Comparison of ENCODE assay signal across 8 cellular contexts in genomic region chr16:66925322-66925840, GRCh38. TPM values are rescaled to one million over a fixed set of nuclear protein-coding genes. Genes with fewer than 3 reads are reported as not detected.
A peak's percentile ranks its signal among the peaks of the same experiment; 100 is the strongest.
DNase-seq lines count a peak whose midpoint lies in the region; ATAC-seq and TF ChIP-seq lines count a peak whose summit lies in the region.

Gene RRAD (minus strand): TSS chr16:66925535. CDS start chr16:66925179, 356 bp downstream.

- no peaks in the 10 kb centered on the region for H3K9me3 ChIP-seq in stomach smooth muscle (ENCODE audit: control insufficient read depth in 2 of 2, low read length in 2 of 2)

- H3K9ac ChIP-seq in stomach smooth muscle (ENCODE audit: low read length in 2 of 2) = peak within 1 kb of the TSS; percentile 49 to 72

- H3K4me1 Mint-ChIP-seq in GM23338 = peaks cover 8% of the 10 kb centered on the region
- peaks cover 0 to 12% of the 10 kb centered on the region in 2 donors for H3K4me1 Mint-ChIP-seq in immature natural killer cell

- DNase-seq in GM23338 (ENCODE audit: low spot score) (peak; percentile 50), astrocyte of the spinal cord (ENCODE audit: low read depth, low spot score) (peak; percentile 29), immature natural killer cell (peak; percentile 18 to 48 (median 32)), COLO829 (ENCODE audit: low spot score) (no peak), DMS 273 treated with DMSO at 0.1 percent for 48 hours (lab: John Stamatoyannopoulos, UW) (no peak), Ammon's horn (ENCODE audit: low spot score) (no peak)

- H3K27me3 Mint-ChIP-seq in GM23338 (ENCODE audit: insufficient read depth, low read depth, poor library complexity) = peaks cover 46% of the 10 kb centered on the region
- peaks cover 1 to 16% (median 9%) of the 10 kb centered on the region in 3 donors for H3K27me3 Mint-ChIP-seq in immature natural killer cell (ENCODE audit: low read depth in 3 of 3)

- TF ChIP-seq CTCF in GM23338 (conservative IDR thresholded peaks at IDR 0.05; ENCODE audit: low read depth in 2 of 2) (no peak), astrocyte of the spinal cord (IDR thresholded peaks at IDR 0.05; ENCODE audit: low read depth, low read length) (no peak)

- in situ Hi-C loops in astrocyte of the spinal cord (cut with HindIII; ENCODE audit: low sequenced_read_pairs) = no loop called here

- no peaks in the 10 kb centered on the region; the same call in 1 of the 2 replicates for H4K20me1 ChIP-seq in GM23338 (replicated peaks; ENCODE audit: insufficient read depth)

- H3K4me3 Mint-ChIP-seq in GM23338 (peak within 1 kb of the TSS; percentile 70), immature natural killer cell (peak within 1 kb of the TSS; percentile 71 to 85 (median 79))

- H3K79me2 ChIP-seq in ACC112 (ENCODE audit: control insufficient read depth, insufficient read depth, low read length, unreplicated experiment) = no peaks in the 10 kb centered on the region
- H3K79me2 ChIP-seq in GM23338 (replicated peaks; ENCODE audit: insufficient read depth) = no peaks in the 10 kb centered on the region

- H2AFZ ChIP-seq in ACC112 (ENCODE audit: low read length, unreplicated experiment) (peak within 1 kb of the TSS; percentile 37), GM23338 (peak within 1 kb of the TSS; percentile 93; the same call in 1 of the 2 replicates)

- H3K9me3 Mint-ChIP-seq in GM23338 (no peaks in the 10 kb centered on the region; the same call in 2 of the 3 replicates), immature natural killer cell (no peaks in the 10 kb centered on the region)

- peaks cover 47% of the 10 kb centered on the region for H3K4me1 ChIP-seq in ACC112 (ENCODE audit: control insufficient read depth, insufficient read depth, low read length, unreplicated experiment)
- no peaks in the 10 kb centered on the region for H3K4me1 ChIP-seq in GM23338 (ENCODE audit: insufficient read depth)
- H3K4me1 ChIP-seq in stomach smooth muscle (ENCODE audit: control insufficient read depth, insufficient read depth, low read length) = peaks cover 73% of the 10 kb centered on the region

- H3K9me2 ChIP-seq in GM23338 (ENCODE audit: insufficient read depth) = no peaks in the 10 kb centered on the region

- H3K4me3 ChIP-seq in ACC112 (ENCODE audit: low read depth, low read length) = peak within 1 kb of the TSS; percentile 55
- peak within 1 kb of the TSS; percentile 65 for H3K4me3 ChIP-seq in GM23338
- peak within 1 kb of the TSS; percentile 30 for H3K4me3 ChIP-seq in astrocyte of the spinal cord (ENCODE audit: low read depth, low read length)
- peak within 1 kb of the TSS; percentile 61 to 81 for H3K4me3 ChIP-seq in stomach smooth muscle (ENCODE audit: low read length in 2 of 2)

- H3K27ac ChIP-seq in ACC112 (ENCODE audit: low read depth, low read length) = peak within 1 kb of the TSS; percentile 66; the same call in 1 of the 2 replicates
- H3K27ac ChIP-seq in GM23338 (ENCODE audit: low read depth) = no peak within 1 kb of the TSS
- peak within 1 kb of the TSS; percentile 82 for H3K27ac ChIP-seq in stomach smooth muscle (ENCODE audit: low read length)

- H3K36me3 ChIP-seq in ACC112 (ENCODE audit: insufficient read depth, low read length) = no peaks in the 10 kb centered on the region
- H3K36me3 ChIP-seq in GM23338 (ENCODE audit: insufficient read depth) = no peaks in the 10 kb centered on the region
- peaks cover 4 to 6% of the 10 kb centered on the region in 2 donors for H3K36me3 ChIP-seq in stomach smooth muscle (ENCODE audit: control insufficient read depth in 2 of 2, insufficient read depth in 2 of 2, low read length in 2 of 2)

- peak within 1 kb of the TSS; percentile 85 for H3K4me2 ChIP-seq in GM23338

- H3K36me3 Mint-ChIP-seq in GM23338 (ENCODE audit: low read depth) = no peaks in the 10 kb centered on the region
- no peaks in the 10 kb centered on the region for H3K36me3 Mint-ChIP-seq in immature natural killer cell

- H3K27me3 ChIP-seq in ACC112 (ENCODE audit: insufficient read depth, low read length) (peaks cover 19% of the 10 kb centered on the region), GM23338 (ENCODE audit: insufficient read depth) (peaks cover 48% of the 10 kb centered on the region), stomach smooth muscle (ENCODE audit: control insufficient read depth in 1 of 2, insufficient read depth in 2 of 2, low read length in 2 of 2) (no peaks in the 10 kb centered on the region)

- H3F3A ChIP-seq in GM23338 (replicated peaks; ENCODE audit: low read depth) = no peaks in the 10 kb centered on the region

- H3K27ac Mint-ChIP-seq in GM23338 (no peak within 1 kb of the TSS), immature natural killer cell (peak within 1 kb of the TSS in 2 of 6 donors; percentile 40 to 53)

- ATAC-seq in GM23338 = peak; percentile 33

TF ChIP-seq in GM23338, 12 proteins besides CTCF, POLR2A, EP300 and RAD21:
- TF ChIP-seq ZNF114 (CRISPR knock-in tag; IDR thresholded peaks at IDR 0.05) = no peak
- peak; percentile 68 for TF ChIP-seq EZH2 (IDR thresholded peaks at IDR 0.05; ENCODE audit: low read depth, unreplicated experiment)

RNA-seq across cellular contexts. Expression of gene RRAD, which starts in this region (rescaled TPM):
- total RNA-seq in GM23338 (2014; rRNA removed; shearing (Covaris generic)) = not detected in 2 replicates
- 0.18 and 0.52 TPM in 2 replicates for polyA plus RNA-seq in GM23338 (2016; fragmentation: Nextera tagmentation; extraction: Ambion mirVana)
- polyA plus RNA-seq in immature natural killer cell = not detected

Comparison
In these comparisons a context has a peak if more than half of its experiments do, and no peak if none do; other contexts are left out.
1. Peak in DNase-seq, ATAC-seq, H3K4me3 ChIP-seq and H3K4me2 ChIP-seq in GM23338; RNA of the gene not detected or under 1 TPM.
2. Peak in DNase-seq in immature natural killer cell; RNA of the gene not detected or under 1 TPM.